ENCODE assay signal across 15 cellular contexts in the genomic region with DNA sequence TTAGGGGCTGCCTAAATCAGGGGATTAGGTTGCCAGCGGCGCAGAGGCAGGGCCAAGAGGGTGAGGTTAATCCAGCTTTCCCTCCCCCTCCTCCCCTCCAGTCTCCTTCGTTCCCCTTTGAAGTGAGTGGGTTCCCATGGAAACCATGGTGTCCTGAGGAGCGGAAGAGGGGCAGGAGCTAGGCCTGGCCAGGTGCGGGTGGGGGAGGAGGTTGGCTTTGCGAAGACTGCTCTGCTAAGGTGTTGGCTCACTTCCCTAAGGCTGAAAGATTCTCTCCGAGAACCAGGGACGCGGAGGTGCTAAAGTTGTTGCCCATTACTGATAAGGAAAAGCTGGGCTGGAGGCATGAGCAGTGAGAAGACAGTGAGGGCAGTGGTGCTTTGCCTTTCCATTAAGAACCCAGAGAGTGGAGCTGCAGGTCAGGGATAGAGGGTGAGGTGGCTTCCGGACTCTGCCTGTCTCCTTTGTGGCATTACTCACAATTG.
DNase-seq lines count a peak whose midpoint lies in the region; ATAC-seq and TF ChIP-seq lines count a peak whose summit lies in the region.
"Had no signal": no experiment of that assay in that cellular context is flagged by ENCODE, and none has a peak within 500 bp of the region (broad histone marks: within the 10 kb centered on the region; RNA-seq: fewer than 3 reads in every experiment).

No MANE protein-coding gene starts in this region.

- POLR2A ChIA-PET in T-cell (lab: Charles Lee), result no interaction called here

- no peaks in the 10 kb centered on the region for H3K36me3 Mint-ChIP-seq in T-cell
- H3K36me3 Mint-ChIP-seq: activated naive CD8-positive, alpha-beta T cell had no signal

- no peak for ATAC-seq in HG03095 (IDR thresholded peaks at IDR 0.05; ENCODE audit: unreplicated experiment)
- no peak for ATAC-seq in T-cell (replicated peaks in 1 of 4)

- no peaks in the 10 kb centered on the region for H3K4me1 Mint-ChIP-seq in T-cell

- H3K9me3 Mint-ChIP-seq in T-cell, result no peaks in the 10 kb centered on the region

- no peaks in the 10 kb centered on the region; a peak in 2 of 22 replicates for H3K27me3 ChIP-seq in BLaER1 treated with 17β-estradiol and CSF1 and Interleukin-3, amounts not matched to agents 10 nM and 100 nM
- H3K27me3 ChIP-seq in Karpas-422 (ENCODE audit: low read length) (no peaks in the 10 kb centered on the region), WERI-Rb-1 (ENCODE audit: insufficient read depth, low read depth, severe bottlenecking) (no peaks in the 10 kb centered on the region)

- no peak overlapping the region for H3K4me3 Mint-ChIP-seq in T-cell
- H3K4me3 Mint-ChIP-seq: activated naive CD8-positive, alpha-beta T cell had no signal

- H2AFZ ChIP-seq in Karpas-422 (ENCODE audit: low read length), result no peak overlapping the region

- H4K20me1 ChIP-seq in BLaER1 treated with 17β-estradiol and CSF1 and Interleukin-3, amounts not matched to agents 10 nM and 100 nM, result no peaks in the 10 kb centered on the region
- no peaks in the 10 kb centered on the region for H4K20me1 ChIP-seq in Karpas-422 (ENCODE audit: insufficient read depth, low read depth, low read length)

- H3K27ac Mint-ChIP-seq in T-cell, result no peak overlapping the region
- H3K27ac Mint-ChIP-seq: activated naive CD8-positive, alpha-beta T cell had no signal

- peaks cover 0 to 14% (median 10%) of the 10 kb centered on the region in 10 experiments; a peak in 9 of 20 replicates for H3K4me1 ChIP-seq in BLaER1 treated with 17β-estradiol and CSF1 and Interleukin-3, amounts not matched to agents 10 nM and 100 nM
- H3K4me1 ChIP-seq in Karpas-422 (ENCODE audit: low read length), result peaks cover 100% of the 10 kb centered on the region

- H3K9ac ChIP-seq in BLaER1 treated with 17β-estradiol and CSF1 and Interleukin-3, amounts not matched to agents 10 nM and 100 nM, result no peak overlapping the region
- H3K9ac ChIP-seq in Karpas-422 (ENCODE audit: low read length), result peak overlapping the region; percentile 73

- no peaks in the 10 kb centered on the region for H3K79me2 ChIP-seq in Karpas-422 (ENCODE audit: low read length)

- H3K36me3 ChIP-seq in BLaER1 treated with 17β-estradiol and CSF1 and Interleukin-3, amounts not matched to agents 10 nM and 100 nM, result no peaks in the 10 kb centered on the region
- H3K36me3 ChIP-seq in Karpas-422 (ENCODE audit: insufficient read depth, low read length) (no peaks in the 10 kb centered on the region), WERI-Rb-1 (no peaks in the 10 kb centered on the region)

- peak; percentile 27; the same call in 1 of the 2 replicates for TF ChIP-seq CTCF in WERI-Rb-1 (IDR thresholded peaks at IDR 0.05; ENCODE audit: low read depth, low read length)

- H3K4me3 ChIP-seq in BLaER1 treated with 17β-estradiol and CSF1 and Interleukin-3, amounts not matched to agents 10 nM and 100 nM, result no peak overlapping the region
- no peak overlapping the region; the same call in 1 of the 2 replicates for H3K4me3 ChIP-seq in Karpas-422 (ENCODE audit: low read length)
- peak overlapping the region; percentile 32 for H3K4me3 ChIP-seq in WERI-Rb-1 (ENCODE audit: low read depth, low read length)
- peak overlapping the region; percentile 37 for H3K4me3 ChIP-seq in iPS-18c (ENCODE audit: insufficient read depth, low read depth, low read length)

- no peaks in the 10 kb centered on the region for H3K9me2 ChIP-seq in Karpas-422 (replicated peaks; ENCODE audit: insufficient read depth, low read length)

- H3K9me3 ChIP-seq in BLaER1 treated with 17β-estradiol and CSF1 and Interleukin-3, amounts not matched to agents 10 nM and 100 nM (replicated peaks in 1 of 11), result no peaks in the 10 kb centered on the region
- H3K9me3 ChIP-seq in Karpas-422 (ENCODE audit: low read length) (no peaks in the 10 kb centered on the region), WERI-Rb-1 (ENCODE audit: severe bottlenecking) (no peaks in the 10 kb centered on the region), iPS-18c (ENCODE audit: control insufficient read depth, insufficient read depth, low read length) (peaks cover 9% of the 10 kb centered on the region)

- H3K27me3 Mint-ChIP-seq in T-cell, result peaks cover 35 to 37% of the 10 kb centered on the region in 2 donors

- CTCF ChIA-PET in T-cell (lab: Charles Lee), result no interaction called here

- H3K4me2 ChIP-seq in BLaER1 treated with 17β-estradiol and CSF1 and Interleukin-3, amounts not matched to agents 10 nM and 100 nM, result peak overlapping the region in 6 of 11 experiments; percentile 10 to 24 (median 12); a peak in 6 of 22 replicates
- peak overlapping the region; percentile 57 for H3K4me2 ChIP-seq in Karpas-422 (ENCODE audit: low read depth, low read length, poor library complexity, severe bottlenecking)

- no peak for DNase-seq in Karpas-422
- DNase-seq in WERI-Rb-1, result peak; percentile 92
- DNase-seq in NCI-H2107 treated with DMSO at 0.1 percent for 48 hours (lab: John Stamatoyannopoulos, UW; ENCODE audit: unreplicated experiment), result no peak
- no peak for DNase-seq in T-cell
- no peak for DNase-seq in AML-193 (lab: John Stamatoyannopoulos, UW)
- DNase-seq: ACHN; activated CD8-positive, alpha-beta memory T cell treated with anti-CD3 and anti-CD28 coated beads, Interleukin-2, amount 50 U/mL, for 4 hours; Calu3; NCI-H446 treated with DMSO at 0.1 percent for 48 hours; Right ventricle myocardium superior had no signal

- H3K27ac ChIP-seq in BLaER1 treated with 17β-estradiol and CSF1 and Interleukin-3, amounts not matched to agents 10 nM and 100 nM, result no peak overlapping the region
- peak overlapping the region; percentile 100 for H3K27ac ChIP-seq in Karpas-422 (ENCODE audit: low read length)
- peak overlapping the region; percentile 61 for H3K27ac ChIP-seq in WERI-Rb-1
- H3K27ac ChIP-seq: VCaP had no signal

Comparison
In these comparisons a context has a peak if more than half of its experiments do, and no peak if none do; other contexts are left out.
1. H3K27ac ChIP-seq: peak in Karpas-422 (single experiment) and WERI-Rb-1 (single experiment); none in BLaER1 treated with 17β-estradiol and CSF1 and Interleukin-3, amounts not matched to agents 10 nM and 100 nM (0 of 11).
2. H3K4me3 ChIP-seq: peak in WERI-Rb-1 (single experiment) and iPS-18c (single experiment); none in BLaER1 treated with 17β-estradiol and CSF1 and Interleukin-3, amounts not matched to agents 10 nM and 100 nM (0 of 10) and Karpas-422 (single experiment).